ENCODE assay signal across 8 cellular contexts in the genomic region with DNA sequence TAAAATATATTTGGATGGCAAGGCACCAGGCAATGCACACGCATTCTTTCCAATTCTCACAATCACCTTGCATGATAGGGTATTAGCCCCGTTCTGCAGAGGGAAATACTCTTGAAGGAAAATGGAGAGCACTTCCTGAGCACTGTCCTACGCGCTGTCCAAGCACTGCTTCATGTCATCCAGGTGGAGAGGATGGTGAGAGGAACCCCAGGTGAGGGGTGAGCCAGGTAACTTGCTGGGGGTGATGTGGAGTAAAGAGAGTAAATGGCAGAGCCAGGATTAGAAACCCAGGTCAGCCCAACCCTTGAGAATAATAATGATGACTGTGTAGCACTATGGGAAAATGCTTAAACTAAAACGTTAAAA. TPM values are rescaled to one million over a fixed set of nuclear protein-coding genes. Genes with fewer than 3 reads are reported as not detected.
DNase-seq lines count a peak whose midpoint lies in the region; TF ChIP-seq lines count a peak whose summit lies in the region.

No MANE protein-coding gene starts in this region.

- WGBS in ectodermal cell, 2 experiments, result 39 to 53% methylated on average over 5 of the region's 5 CpGs

- no peaks in the 10 kb centered on the region for H3K9me3 ChIP-seq in Loucy (ENCODE audit: insufficient read depth, low read depth, low read length)
- H3K9me3 ChIP-seq in ectodermal cell (ENCODE audit: control insufficient read depth, low read length), result no peaks in the 10 kb centered on the region

- peak overlapping the region; percentile 95 to 98 for H3K4me3 Mint-ChIP-seq in CD14-positive monocyte
- peak overlapping the region; percentile 98 for H3K4me3 Mint-ChIP-seq in nephron progenitor cell

- peak overlapping the region; percentile 87 for H2AFZ ChIP-seq in Loucy (ENCODE audit: low read length)

- H3K27ac Mint-ChIP-seq in CD14-positive monocyte (peak overlapping the region; percentile 66 to 93 (median 86)), nephron progenitor cell (no peak overlapping the region)

- H3K4me3 ChIP-seq in Loucy (ENCODE audit: low read length, poor library complexity, severe bottlenecking), result peak overlapping the region; percentile 77
- H3K4me3 ChIP-seq in ectodermal cell (ENCODE audit: insufficient read depth, low read depth, low read length), result peak overlapping the region; percentile 56

- H4K20me1 ChIP-seq in Loucy (ENCODE audit: insufficient read depth, low read length, poor library complexity, severe bottlenecking), result peaks cover 35% of the 10 kb centered on the region

- H3K27me3 Mint-ChIP-seq in CD14-positive monocyte (ENCODE audit: low read depth in 3 of 3) (peaks cover 0 to 9% (median 1%) of the 10 kb centered on the region in 3 donors), nephron progenitor cell (ENCODE audit: low read depth, poor library complexity) (peaks cover 19% of the 10 kb centered on the region)

- no peaks in the 10 kb centered on the region for H3K9me2 ChIP-seq in Loucy (replicated peaks; ENCODE audit: low read depth, low read length)

- no peak overlapping the region for H3K27ac ChIP-seq in ectodermal cell (ENCODE audit: insufficient read depth, low read depth, low read length, poor library complexity, severe bottlenecking)

- DNase-seq in CD14-positive monocyte (ENCODE audit: low spot score), result no peak
- no peak for DNase-seq in nephron progenitor cell
- DNase-seq in activated effector memory CD4-positive, alpha-beta T cell treated with Interleukin-2 at 50 U/mL for 16 hours, result no peak
- no peak for DNase-seq in GM10266 (ENCODE audit: extremely low spot score)
- DNase-seq in stimulated activated CD4-positive, alpha-beta T cell treated with anti-CD3 and anti-CD28 coated beads, Interleukin-2, amount 100 ng/mL, for 48 hours, result no peak
- no peak for DNase-seq in stimulated activated CD4-positive, alpha-beta T cell treated with anti-CD3 and anti-CD28 coated beads, Interleukin-1b, Interleukin-23, amount 100 ng/mL, for 48 hours

- H3K27me3 ChIP-seq in Loucy (ENCODE audit: insufficient read depth, low read length, poor library complexity, severe bottlenecking) (no peaks in the 10 kb centered on the region), ectodermal cell (ENCODE audit: control insufficient read depth, insufficient read depth, low read length, poor library complexity, severe bottlenecking) (peaks cover 12% of the 10 kb centered on the region)

- peak overlapping the region; percentile 64 for H3K9ac ChIP-seq in Loucy (ENCODE audit: low read depth, low read length, poor library complexity, severe bottlenecking)

- H3K36me3 ChIP-seq in Loucy (ENCODE audit: insufficient read depth, low read length) (no peaks in the 10 kb centered on the region), ectodermal cell (ENCODE audit: control insufficient read depth, insufficient read depth, low read length) (no peaks in the 10 kb centered on the region)

- H3K36me3 Mint-ChIP-seq in CD14-positive monocyte (peaks cover 2 to 4% of the 10 kb centered on the region in 2 donors), nephron progenitor cell (ENCODE audit: low read depth) (peaks cover 6% of the 10 kb centered on the region)

- H3K9me3 Mint-ChIP-seq in CD14-positive monocyte (no peaks in the 10 kb centered on the region), nephron progenitor cell (no peaks in the 10 kb centered on the region)

- peak overlapping the region; percentile 78 for H3K4me2 ChIP-seq in Loucy (ENCODE audit: low read depth, low read length, poor library complexity, severe bottlenecking)

- H3K4me1 ChIP-seq in Loucy (ENCODE audit: insufficient read depth, low read length, poor library complexity, severe bottlenecking) (peaks cover 34% of the 10 kb centered on the region), ectodermal cell (ENCODE audit: control insufficient read depth, insufficient read depth, low read length) (peaks cover 13% of the 10 kb centered on the region)

- TF ChIP-seq CTCF in CD14-positive monocyte (IDR thresholded peaks at IDR 0.05) (no peak), Loucy (conservative IDR thresholded peaks at IDR 0.05; ENCODE audit: low read length) (no peak), nephron progenitor cell (IDR thresholded peaks at IDR 0.05) (no peak), GM10266 (IDR thresholded peaks at IDR 0.05; ENCODE audit: control insufficient read depth, insufficient read depth, low read depth, missing control alignments) (no peak)

- no peaks in the 10 kb centered on the region for H3F3A ChIP-seq in Loucy (ENCODE audit: low read depth)

- H3K4me1 Mint-ChIP-seq in CD14-positive monocyte, result peaks cover 33% of the 10 kb centered on the region
- H3K4me1 Mint-ChIP-seq in nephron progenitor cell, result peaks cover 44% of the 10 kb centered on the region

- peaks cover 39% of the 10 kb centered on the region for H3K79me2 ChIP-seq in Loucy (ENCODE audit: insufficient read depth, low read length)

- intact Hi-C loops in CD14-positive monocyte (cut with micrococcal nuclease), result loop anchor here in 1 of 2 donors (5.0 to 10.0 kb wide), 2 partner anchors 139 to 158 kb away; a partner anchor contains a TSS

RNA-seq across cellular contexts. Expression of a gene that starts 0.7 kb away (rescaled TPM):
- 10 to 100 TPM; 31.2 to 40.2 TPM for polyA plus RNA-seq in CD14-positive monocyte
- 53.5 TPM for polyA plus RNA-seq in ectodermal cell (2013, experiment 1 of 4)
- 52.4 TPM for polyA plus RNA-seq in ectodermal cell (2013, experiment 2 of 4)
- polyA plus RNA-seq in ectodermal cell (2013, experiment 3 of 4), result 43.9 TPM
- polyA plus RNA-seq in ectodermal cell (2013, experiment 4 of 4), result 48.3 TPM
